32 cellular contexts compared by ENCODE assay signal in the genomic region with DNA sequence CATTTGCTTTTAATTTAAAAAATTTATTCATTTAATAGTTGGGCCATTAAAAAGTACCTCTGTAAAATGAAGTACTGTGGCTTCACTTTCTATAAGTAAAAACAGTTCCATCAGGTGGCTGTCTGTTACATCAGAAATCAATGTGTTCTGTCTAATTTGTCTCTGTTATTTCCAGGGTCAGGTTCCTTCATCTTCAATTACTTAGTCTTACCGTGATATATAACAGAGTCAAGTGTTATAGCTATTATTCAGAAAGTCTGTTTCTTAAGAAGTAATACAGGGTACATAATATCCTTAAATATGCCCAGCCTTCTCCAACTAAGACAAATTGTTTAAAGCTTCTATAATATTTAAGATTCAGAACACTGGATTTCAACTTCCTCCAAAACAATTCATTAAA.
DNase-seq lines count a peak whose midpoint lies in the region; ATAC-seq and TF ChIP-seq lines count a peak whose summit lies in the region.
"Had no signal": no experiment of that assay in that cellular context is flagged by ENCODE, and none has a peak within 500 bp of the region (broad histone marks: within the 10 kb centered on the region; RNA-seq: fewer than 3 reads in every experiment).

No MANE protein-coding gene starts in this region.

- H3K27me3 ChIP-seq in SK-N-SH (ENCODE audit: insufficient read depth) (no peaks in the 10 kb centered on the region), adipocyte (replicated peaks; ENCODE audit: control insufficient read depth, insufficient read depth, low read length) (no peaks in the 10 kb centered on the region)
- H3K27me3 ChIP-seq: BE2C; BLaER1; BLaER1 treated with 17β-estradiol and CSF1 and Interleukin-3, amounts not matched to agents 10 nM and 100 nM had no signal

- no peak for TF ChIP-seq RAD21 in SK-N-SH (IDR thresholded peaks at IDR 0.05; ENCODE audit: low read length)

- no peak for TF ChIP-seq POLR2A in erythroblast (IDR thresholded peaks at IDR 0.05; ENCODE audit: low read length)

- H3K79me2 ChIP-seq in SK-N-SH (ENCODE audit: insufficient read depth), result no peaks in the 10 kb centered on the region

- no peak overlapping the region for H3K4me2 ChIP-seq in SK-N-SH
- H3K4me2 ChIP-seq: A549; BLaER1; BLaER1 treated with 17β-estradiol and CSF1 and Interleukin-3, amounts not matched to agents 10 nM and 100 nM had no signal

- intact Hi-C loops in Right ventricle myocardium superior (cut with DNase I), result no loop called here

- 64% methylated on average over 1 of the region's 1 CpG for WGBS in SK-N-SH (ENCODE audit: low lambda C conversion rate)

- POLR2A ChIA-PET in SK-N-SH (lab: Yijun Ruan, JAX), result no interaction called here

- H3K36me3 ChIP-seq in SK-N-SH (replicated peaks in 1 of 2; ENCODE audit: control insufficient read depth in 1 of 2, insufficient read depth in 2 of 2, low read length in 1 of 2), result no peaks in the 10 kb centered on the region
- H3K36me3 ChIP-seq in adipocyte (ENCODE audit: control insufficient read depth, insufficient read depth, low read length, severe bottlenecking), result no peaks in the 10 kb centered on the region
- H3K36me3 ChIP-seq: BE2C; BLaER1; BLaER1 treated with 17β-estradiol and CSF1 and Interleukin-3, amounts not matched to agents 10 nM and 100 nM had no signal

- CTCF ChIA-PET in SK-N-SH (lab: Yijun Ruan, JAX), result no interaction called here

- H3K9me3 ChIP-seq in SK-N-SH (no peaks in the 10 kb centered on the region), adipocyte (ENCODE audit: control insufficient read depth, low read length) (no peaks in the 10 kb centered on the region)
- H3K9me3 ChIP-seq: A549; BE2C; BLaER1; BLaER1 treated with 17β-estradiol and CSF1 and Interleukin-3, amounts not matched to agents 10 nM and 100 nM; Caco-2 had no signal

- peak in 1 of 2 experiments; percentile 68; a peak in 2 of 4 replicates for TF ChIP-seq EP300 in SK-N-SH (IDR thresholded peaks at IDR 0.05; ENCODE audit: borderline replicate concordance in 1 of 2, low read depth in 1 of 2, low read length in 1 of 2)

- H3F3A ChIP-seq in SK-N-SH (replicated peaks; ENCODE audit: insufficient read depth), result no peaks in the 10 kb centered on the region

- TF ChIP-seq CTCF in SK-N-SH (IDR thresholded peaks at IDR 0.05), result no peak

- no peaks in the 10 kb centered on the region for H4K20me1 ChIP-seq in SK-N-SH (ENCODE audit: insufficient read depth)
- H4K20me1 ChIP-seq: BLaER1; BLaER1 treated with 17β-estradiol and CSF1 and Interleukin-3, amounts not matched to agents 10 nM and 100 nM had no signal

- peak; percentile 88 for DNase-seq in SK-N-DZ (ENCODE audit: low spot score)
- DNase-seq in SK-N-SH, result no peak
- peak; percentile 66 for DNase-seq in adipocyte (ENCODE audit: low read depth)
- DNase-seq in Right ventricle myocardium superior, result no peak
- DNase-seq in stimulated activated naive CD8-positive, alpha-beta T cell treated with anti-CD3 and anti-CD28 coated beads, Interleukin-15, Interleukin-2, amounts not matched to agents 100 U/mL and 50 U/mL, for 24 hours, result no peak
- DNase-seq in erythroblast (lab: John Stamatoyannopoulos, UW), result no peak
- no peak for DNase-seq in 8988T
- DNase-seq: ACHN; AML-193; BE2C; C1 segment of cervical spinal cord; Caco-2; Calu3; CD4-positive, alpha-beta memory T cell; CD4-positive, alpha-beta T cell; CD4-positive, CD25-positive, alpha-beta regulatory T cell; CD8-positive, alpha-beta memory T cell; CD8-positive, alpha-beta T cell; COR-L47; DMS 273 treated with DMSO at 0.1 percent for 48 hours; DMS153; DMS53; DMS79; DMS79 treated with DMSO at 0.1 percent for 48 hours; DND-41; EL had no signal

- ATAC-seq in SK-N-SH treated with all-trans-retinoic acid at 6 μM for 48 hours (peak; percentile 87), Right ventricle myocardium superior (ENCODE audit: poor library complexity) (no peak)
- ATAC-seq in stimulated activated naive CD8-positive, alpha-beta T cell treated with anti-CD3 and anti-CD28 coated beads, Interleukin-15, Interleukin-2, amounts not matched to agents 100 U/mL and 50 U/mL, for 24 hours, result no peak
- ATAC-seq: A549; CD8-positive, alpha-beta T cell had no signal

- H3K9me2 ChIP-seq in SK-N-SH, result no peaks in the 10 kb centered on the region

- peak overlapping the region in 1 of 2 experiments; percentile 50; a peak in 2 of 4 replicates for H3K27ac ChIP-seq in SK-N-SH (ENCODE audit: low read depth in 2 of 2, low read length in 1 of 2)
- H3K27ac ChIP-seq: 22Rv1; A549; BLaER1; BLaER1 treated with 17β-estradiol and CSF1 and Interleukin-3, amounts not matched to agents 10 nM and 100 nM; C4-2B had no signal

- no peak overlapping the region for H2AFZ ChIP-seq in SK-N-SH (ENCODE audit: low read depth)

- H3K4me3 ChIP-seq in SK-N-SH (ENCODE audit: low read depth in 2 of 2, low read length in 1 of 2) (no peak overlapping the region), adipocyte (ENCODE audit: low read length) (no peak overlapping the region)
- H3K4me3 ChIP-seq: A549; BLaER1; BLaER1 treated with 17β-estradiol and CSF1 and Interleukin-3, amounts not matched to agents 10 nM and 100 nM had no signal

- peaks cover 0 to 2% of the 10 kb centered on the region in 2 experiments; a peak in 2 of 4 replicates for H3K4me1 ChIP-seq in SK-N-SH (ENCODE audit: control insufficient read depth in 1 of 2, insufficient read depth in 2 of 2, low read depth in 1 of 2, low read length in 1 of 2)
- no peaks in the 10 kb centered on the region for H3K4me1 ChIP-seq in adipocyte (ENCODE audit: control insufficient read depth, insufficient read depth, low read length)
- H3K4me1 ChIP-seq: A549, BLaER1 had no signal

- no peak overlapping the region for H3K9ac ChIP-seq in SK-N-SH
- H3K9ac ChIP-seq in adipocyte (ENCODE audit: low read length), result no peak overlapping the region
- H3K9ac ChIP-seq: BLaER1; BLaER1 treated with 17β-estradiol and CSF1 and Interleukin-3, amounts not matched to agents 10 nM and 100 nM had no signal

TF ChIP-seq in SK-N-SH, 30 proteins besides CTCF, POLR2A, EP300 and RAD21:
- TF ChIP-seq YY1 (IDR thresholded peaks at IDR 0.05; ENCODE audit: low read depth) (no peak), POLR2AphosphoS5 (IDR thresholded peaks at IDR 0.05; ENCODE audit: low read depth, low read length) (0 out of 2 replicates have a peak, but pooled peaks have one; percentile 30), PBX3 (IDR thresholded peaks at IDR 0.05) (peak; percentile 46; the same call in 1 of the 2 replicates), TCF12 (IDR thresholded peaks at IDR 0.05) (peak; percentile 84), NFIC (IDR thresholded peaks at IDR 0.05; ENCODE audit: borderline replicate concordance) (0 out of 2 replicates have a peak, but pooled peaks have one; percentile 9)

TF ChIP-seq in SK-N-SH treated with all-trans-retinoic acid at 6 μM for 48 hours, 23 proteins besides CTCF, POLR2A, EP300 and RAD21:
- TF ChIP-seq TOX (CRISPR knock-in tag; IDR thresholded peaks at IDR 0.05; ENCODE audit: borderline replicate concordance) (peak; percentile 59; the same call in 1 of the 2 replicates), CSDC2 (CRISPR knock-in tag; IDR thresholded peaks at IDR 0.05) (no peak), ZC3H10 (CRISPR knock-in tag; IDR thresholded peaks at IDR 0.05) (peak; percentile 4; the same call in 1 of the 2 replicates)
TF ChIP-seq in SK-N-SH treated with all-trans-retinoic acid at 6 μM for 48 hours: peak in this region for 2.

Comparison
In these comparisons a context has a peak if more than half of its experiments do, and no peak if none do; other contexts are left out.
1. DNase-seq: peak in SK-N-DZ (single experiment) and adipocyte (single experiment); none in SK-N-SH (single experiment), Right ventricle myocardium superior (single experiment), stimulated activated naive CD8-positive, alpha-beta T cell treated with anti-CD3 and anti-CD28 coated beads, Interleukin-15, Interleukin-2, amounts not matched to agents 100 U/mL and 50 U/mL, for 24 hours (single experiment), erythroblast (0 of 2) and 8988T (single experiment).